1 cellular context compared by ENCODE assay signal in genomic region chr10:75565286-75566251, GRCh38.
TF ChIP-seq lines count a peak whose summit lies in the region.

No MANE protein-coding gene starts in this region.

TF ChIP-seq in GM12878, 131 proteins besides CTCF, POLR2A, EP300 and RAD21 (continued from another document):
- no peak for TF ChIP-seq ZNF687 (IDR thresholded peaks at IDR 0.05)
- TF ChIP-seq PAX5 (IDR thresholded peaks at IDR 0.05; ENCODE audit: borderline replicate concordance, low read depth, low read length): no peak
- peak; percentile 93 for TF ChIP-seq SPI1 (IDR thresholded peaks at IDR 0.05; ENCODE audit: borderline replicate concordance, insufficient read depth, low read depth, low read length)
- 0 out of 2 replicates have a peak, but pooled peaks have one; percentile 22 for TF ChIP-seq ATF7 (IDR thresholded peaks at IDR 0.05; ENCODE audit: low read depth)
- TF ChIP-seq, protein P1, sequence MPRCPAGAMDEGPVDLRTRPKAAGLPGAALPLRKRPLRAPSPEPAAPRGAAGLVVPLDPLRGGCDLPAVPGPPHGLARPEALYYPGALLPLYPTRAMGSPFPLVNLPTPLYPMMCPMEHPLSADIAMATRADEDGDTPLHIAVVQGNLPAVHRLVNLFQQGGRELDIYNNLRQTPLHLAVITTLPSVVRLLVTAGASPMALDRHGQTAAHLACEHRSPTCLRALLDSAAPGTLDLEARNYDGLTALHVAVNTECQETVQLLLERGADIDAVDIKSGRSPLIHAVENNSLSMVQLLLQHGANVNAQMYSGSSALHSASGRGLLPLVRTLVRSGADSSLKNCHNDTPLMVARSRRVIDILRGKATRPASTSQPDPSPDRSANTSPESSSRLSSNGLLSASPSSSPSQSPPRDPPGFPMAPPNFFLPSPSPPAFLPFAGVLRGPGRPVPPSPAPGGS (IDR thresholded peaks at IDR 0.05; ENCODE audit: borderline replicate concordance, insufficient read depth, low read depth, low read length, poor library complexity, severe bottlenecking): no peak
- no peak for TF ChIP-seq MEF2A (IDR thresholded peaks at IDR 0.05; ENCODE audit: insufficient read depth, low read depth, low read length)
- TF ChIP-seq USF2 (IDR thresholded peaks at IDR 0.05; ENCODE audit: borderline replicate concordance, low read depth, low read length): no peak
- TF ChIP-seq MTA3 (IDR thresholded peaks at IDR 0.05; ENCODE audit: borderline replicate concordance, low read length): no peak
- peak; percentile 53; the same call in 1 of the 2 replicates for TF ChIP-seq MTA2 (IDR thresholded peaks at IDR 0.05; ENCODE audit: low read depth)
- TF ChIP-seq, protein P2, sequence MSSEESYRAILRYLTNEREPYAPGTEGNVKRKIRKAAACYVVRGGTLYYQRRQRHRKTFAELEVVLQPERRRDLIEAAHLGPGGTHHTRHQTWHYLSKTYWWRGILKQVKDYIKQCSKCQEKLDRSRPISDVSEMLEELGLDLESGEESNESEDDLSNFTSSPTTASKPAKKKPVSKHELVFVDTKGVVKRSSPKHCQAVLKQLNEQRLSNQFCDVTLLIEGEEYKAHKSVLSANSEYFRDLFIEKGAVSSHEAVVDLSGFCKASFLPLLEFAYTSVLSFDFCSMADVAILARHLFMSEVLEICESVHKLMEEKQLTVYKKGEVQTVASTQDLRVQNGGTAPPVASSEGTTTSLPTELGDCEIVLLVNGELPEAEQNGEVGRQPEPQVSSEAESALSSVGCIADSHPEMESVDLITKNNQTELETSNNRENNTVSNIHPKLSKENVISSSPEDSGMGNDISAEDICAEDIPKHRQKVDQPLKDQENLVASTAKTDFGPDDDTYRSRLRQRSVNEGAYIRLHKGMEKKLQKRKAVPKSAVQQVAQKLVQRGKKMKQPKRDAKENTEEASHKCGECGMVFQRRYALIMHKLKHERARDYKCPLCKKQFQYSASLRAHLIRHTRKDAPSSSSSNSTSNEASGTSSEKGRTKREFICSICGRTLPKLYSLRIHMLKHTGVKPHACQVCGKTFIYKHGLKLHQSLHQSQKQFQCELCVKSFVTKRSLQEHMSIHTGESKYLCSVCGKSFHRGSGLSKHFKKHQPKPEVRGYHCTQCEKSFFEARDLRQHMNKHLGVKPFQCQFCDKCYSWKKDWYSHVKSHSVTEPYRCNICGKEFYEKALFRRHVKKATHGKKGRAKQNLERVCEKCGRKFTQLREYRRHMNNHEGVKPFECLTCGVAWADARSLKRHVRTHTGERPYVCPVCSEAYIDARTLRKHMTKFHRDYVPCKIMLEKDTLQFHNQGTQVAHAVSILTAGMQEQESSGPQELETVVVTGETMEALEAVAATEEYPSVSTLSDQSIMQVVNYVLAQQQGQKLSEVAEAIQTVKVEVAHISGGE (CRISPR knock-in tag; IDR thresholded peaks at IDR 0.05): no peak
- TF ChIP-seq IKZF2 (IDR thresholded peaks at IDR 0.05): peak; percentile 36 to 60; a peak in 1 of 4 replicates
- 0 out of 2 replicates have a peak, but pooled peaks have one; percentile 45 for TF ChIP-seq ZNF24 (IDR thresholded peaks at IDR 0.05)
- TF ChIP-seq, protein P3, sequence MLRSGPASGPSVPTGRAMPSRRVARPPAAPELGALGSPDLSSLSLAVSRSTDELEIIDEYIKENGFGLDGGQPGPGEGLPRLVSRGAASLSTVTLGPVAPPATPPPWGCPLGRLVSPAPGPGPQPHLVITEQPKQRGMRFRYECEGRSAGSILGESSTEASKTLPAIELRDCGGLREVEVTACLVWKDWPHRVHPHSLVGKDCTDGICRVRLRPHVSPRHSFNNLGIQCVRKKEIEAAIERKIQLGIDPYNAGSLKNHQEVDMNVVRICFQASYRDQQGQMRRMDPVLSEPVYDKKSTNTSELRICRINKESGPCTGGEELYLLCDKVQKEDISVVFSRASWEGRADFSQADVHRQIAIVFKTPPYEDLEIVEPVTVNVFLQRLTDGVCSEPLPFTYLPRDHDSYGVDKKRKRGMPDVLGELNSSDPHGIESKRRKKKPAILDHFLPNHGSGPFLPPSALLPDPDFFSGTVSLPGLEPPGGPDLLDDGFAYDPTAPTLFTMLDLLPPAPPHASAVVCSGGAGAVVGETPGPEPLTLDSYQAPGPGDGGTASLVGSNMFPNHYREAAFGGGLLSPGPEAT (IDR thresholded peaks at IDR 0.05; ENCODE audit: low read depth): peak; percentile 85
- TF ChIP-seq IRF5 (IDR thresholded peaks at IDR 0.05; ENCODE audit: borderline replicate concordance): no peak
- 0 out of 2 replicates have a peak, but pooled peaks have one; percentile 66 for TF ChIP-seq DPF2 (IDR thresholded peaks at IDR 0.05)
- TF ChIP-seq NR2F1 (conservative IDR thresholded peaks at IDR 0.05): peak; percentile 75
- TF ChIP-seq CREB1 (IDR thresholded peaks at IDR 0.05; ENCODE audit: low read depth): no peak
- TF ChIP-seq, protein P4, sequence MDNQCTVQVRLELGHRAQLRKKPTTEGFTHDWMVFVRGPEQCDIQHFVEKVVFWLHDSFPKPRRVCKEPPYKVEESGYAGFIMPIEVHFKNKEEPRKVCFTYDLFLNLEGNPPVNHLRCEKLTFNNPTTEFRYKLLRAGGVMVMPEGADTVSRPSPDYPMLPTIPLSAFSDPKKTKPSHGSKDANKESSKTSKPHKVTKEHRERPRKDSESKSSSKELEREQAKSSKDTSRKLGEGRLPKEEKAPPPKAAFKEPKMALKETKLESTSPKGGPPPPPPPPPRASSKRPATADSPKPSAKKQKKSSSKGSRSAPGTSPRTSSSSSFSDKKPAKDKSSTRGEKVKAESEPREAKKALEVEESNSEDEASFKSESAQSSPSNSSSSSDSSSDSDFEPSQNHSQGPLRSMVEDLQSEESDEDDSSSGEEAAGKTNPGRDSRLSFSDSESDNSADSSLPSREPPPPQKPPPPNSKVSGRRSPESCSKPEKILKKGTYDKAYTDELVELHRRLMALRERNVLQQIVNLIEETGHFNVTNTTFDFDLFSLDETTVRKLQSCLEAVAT (IDR thresholded peaks at IDR 0.05): no peak
